In genomic region chr1:238628130-238628529, GRCh38 we compare ENCODE assay signal across 17 cellular contexts.
"Had no signal": no experiment of that assay in that cellular context is flagged by ENCODE, and none has a peak within 500 bp of the region (broad histone marks: within the 10 kb centered on the region; RNA-seq: fewer than 3 reads in every experiment).

No MANE protein-coding gene starts in this region.

- DNase-seq: activated CD4-positive, alpha-beta memory T cell treated with anti-CD3 and anti-CD28 coated beads for 36 hours; activated CD4-positive, alpha-beta T cell treated with anti-CD3 and anti-CD28 coated beads for 36 hours; activated naive CD4-positive, alpha-beta T cell treated with Interleukin-2 at 50 U/mL for 16 hours; activated naive CD8-positive, alpha-beta T cell treated with anti-CD3 and anti-CD28 coated beads, Interleukin-2, amount 10 ng/mL, durations not matched to agents 7 days and 5 days; activated T-cell treated with anti-CD3 and anti-CD28 coated beads, Interleukin-2, amount 50 U/mL, for 1 hour; anterior cingulate cortex; cerebellar nuclear complex; effector CD4-positive, alpha-beta T cell; esophagus squamous epithelium; hypothalamus; lower lobe of right lung; nephron progenitor cell; nucleus accumbens; stimulated activated CD4-positive, alpha-beta T cell treated with anti-CD3 and anti-CD28 coated beads, Interleukin-2, amount 100 ng/mL, for 24 hours; stimulated activated naive CD4-positive, alpha-beta T cell treated with Interleukin-2 at 50 U/mL for 16 hours; thyroid gland had no signal

- H3K4me3 ChIP-seq: esophagus squamous epithelium, lower lobe of right lung, right atrium auricular region, thyroid gland had no signal

- H3K4me1 ChIP-seq: esophagus squamous epithelium, lower lobe of right lung, right atrium auricular region, thyroid gland had no signal

- H3K36me3 ChIP-seq: esophagus squamous epithelium, lower lobe of right lung, right atrium auricular region, thyroid gland had no signal

- ATAC-seq: activated CD4-positive, alpha-beta T cell treated with anti-CD3 and anti-CD28 coated beads for 36 hours; lower lobe of right lung had no signal

- H3K27ac ChIP-seq: esophagus squamous epithelium, lower lobe of right lung, right atrium auricular region, thyroid gland had no signal

- H3K27me3 ChIP-seq: esophagus squamous epithelium, right atrium auricular region, thyroid gland had no signal

- H3K9me3 ChIP-seq: esophagus squamous epithelium, lower lobe of right lung, thyroid gland had no signal
